12 cellular contexts compared by ENCODE assay signal in genomic region chr2:120546077-120546864, GRCh38.
DNase-seq lines count a peak whose midpoint lies in the region; ATAC-seq and TF ChIP-seq lines count a peak whose summit lies in the region.
"Had no signal": no experiment of that assay in that cellular context is flagged by ENCODE, and none has a peak within 500 bp of the region (broad histone marks: within the 10 kb centered on the region; RNA-seq: fewer than 3 reads in every experiment).

No MANE protein-coding gene starts in this region.

- H3K9me3 ChIP-seq in suprapubic skin, result no peaks in the 10 kb centered on the region
- H3K9me3 ChIP-seq: stomach had no signal

- peaks cover 6% of the 10 kb centered on the region for H3K27me3 ChIP-seq in kidney epithelial cell (ENCODE audit: control insufficient read depth, insufficient read depth, low read length)
- no peaks in the 10 kb centered on the region for H3K27me3 ChIP-seq in suprapubic skin
- H3K27me3 ChIP-seq: stomach had no signal

- no peak for TF ChIP-seq POLR2A in suprapubic skin (IDR thresholded peaks at IDR 0.05)

- peaks cover 29% of the 10 kb centered on the region for H3K4me1 ChIP-seq in suprapubic skin

- 62% methylated on average over 27 of the region's 27 CpGs for WGBS in suprapubic skin

- no peak for TF ChIP-seq EP300 in suprapubic skin (IDR thresholded peaks at IDR 0.05)

- DNase-seq in HFF-Myc (ENCODE audit: extremely low read depth, low read depth), result peak; percentile 56
- peak; percentile 59 for DNase-seq in astrocyte of the cerebellum (ENCODE audit: low read depth)
- peak; percentile 90 for DNase-seq in kidney epithelial cell (ENCODE audit: low read depth)
- peak; percentile 90 to 94 for DNase-seq in suprapubic skin (ENCODE audit: low spot score in 2 of 2)
- no peak for DNase-seq in NCI-H2081 (lab: John Stamatoyannopoulos, UW)
- DNase-seq: activated naive CD4-positive, alpha-beta T cell treated with anti-CD3 and anti-CD28 coated beads for 36 hours; hypothalamus; NCI-H1092; stomach had no signal

- no peak for ATAC-seq in GM19397 (IDR thresholded peaks at IDR 0.05; ENCODE audit: unreplicated experiment)
- ATAC-seq in esophagus mucosa, result no peak
- ATAC-seq in HG02981 (IDR thresholded peaks at IDR 0.05; ENCODE audit: unreplicated experiment), result no peak

- H3K4me3 ChIP-seq in HFF-Myc (replicated peaks; ENCODE audit: low read depth, low read length) (0 out of 2 replicates have a peak overlapping the region, but pooled peaks have one; percentile 1), astrocyte of the cerebellum (ENCODE audit: low read depth, low read length) (no peak overlapping the region), kidney epithelial cell (ENCODE audit: low read depth, low read length) (no peak overlapping the region), suprapubic skin (no peak overlapping the region)
- H3K4me3 ChIP-seq: stomach had no signal

- in situ Hi-C loops in astrocyte of the cerebellum (cut with HindIII; ENCODE audit: low sequenced_read_pairs), result loop anchor here (5.0 kb wide), 2 partner anchors 46 to 74 kb away; no protein-coding TSS in a partner anchor

- TF ChIP-seq CTCF in HFF-Myc (IDR thresholded peaks at IDR 0.05; ENCODE audit: low read depth, low read length, missing control alignments) (no peak), astrocyte of the cerebellum (IDR thresholded peaks at IDR 0.05; ENCODE audit: low read depth, low read length, missing control alignments) (no peak), kidney epithelial cell (IDR thresholded peaks at IDR 0.05; ENCODE audit: insufficient read depth, low read length, poor library complexity, severe bottlenecking) (peak; percentile 4), suprapubic skin (IDR thresholded peaks at IDR 0.05) (no peak)

- H3K27ac ChIP-seq in suprapubic skin, result peak overlapping the region; percentile 24

- H3K36me3 ChIP-seq in kidney epithelial cell (ENCODE audit: control insufficient read depth, insufficient read depth, low read length), result no peaks in the 10 kb centered on the region
- H3K36me3 ChIP-seq in suprapubic skin, result no peaks in the 10 kb centered on the region
- H3K36me3 ChIP-seq: stomach had no signal

Comparison
In these comparisons a context has a peak if more than half of its experiments do, and no peak if none do; other contexts are left out.
1. DNase-seq: peak in HFF-Myc (single experiment), astrocyte of the cerebellum (single experiment), kidney epithelial cell (single experiment) and suprapubic skin (2 of 2); none in NCI-H2081 (0 of 2).